1 cellular context compared by ENCODE assay signal in the genomic region with DNA sequence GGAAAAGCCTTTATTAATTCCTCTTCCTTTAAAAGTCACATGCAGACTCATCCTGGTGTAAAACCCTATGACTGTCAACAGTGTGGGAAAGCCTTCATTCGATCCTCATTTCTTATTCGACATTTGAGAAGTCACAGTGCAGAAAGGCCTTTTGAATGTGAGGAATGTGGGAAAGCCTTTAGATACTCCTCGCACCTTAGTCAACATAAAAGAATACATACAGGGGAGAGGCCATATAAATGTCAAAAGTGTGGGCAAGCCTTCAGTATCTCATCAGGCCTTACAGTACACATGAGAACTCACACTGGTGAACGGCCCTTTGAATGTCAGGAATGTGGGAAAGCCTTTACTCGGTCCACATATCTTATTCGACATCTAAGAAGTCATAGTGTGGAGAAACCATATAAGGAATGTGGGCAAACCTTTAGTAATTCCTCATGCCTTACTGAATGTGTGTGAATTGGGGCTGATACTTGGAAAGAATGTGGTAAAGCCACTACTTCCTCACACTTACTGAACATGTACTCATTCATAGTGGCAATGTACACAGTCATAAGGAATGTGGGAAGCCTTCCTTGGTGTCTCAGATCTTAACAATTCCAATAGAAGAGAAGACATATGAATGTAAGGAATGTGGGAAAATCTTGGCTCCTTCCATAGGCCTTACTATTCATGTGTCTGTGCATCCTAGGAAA.
TF ChIP-seq lines count a peak whose summit lies in the region.

No MANE protein-coding gene starts in this region.

TF ChIP-seq in IMR-90, 13 proteins besides CTCF, POLR2A, EP300 and RAD21 (continued from another document):
- TF ChIP-seq CEBPB (IDR thresholded peaks at IDR 0.05; ENCODE audit: low read depth, low read length) (no peak), RFX5 (IDR thresholded peaks at IDR 0.05; ENCODE audit: low read depth, low read length) (no peak), CHD1 (IDR thresholded peaks at IDR 0.05; ENCODE audit: low read depth, low read length) (no peak), FOS (IDR thresholded peaks at IDR 0.05; ENCODE audit: low read depth, low read length) (no peak), MXI1 (IDR thresholded peaks at IDR 0.05; ENCODE audit: borderline replicate concordance, low read depth, low read length) (no peak), SMC3 (IDR thresholded peaks at IDR 0.05; ENCODE audit: low read depth, low read length) (no peak), RCOR1 (IDR thresholded peaks at IDR 0.05; ENCODE audit: insufficient replicate concordance, low read length) (no peak), BHLHE40 (IDR thresholded peaks at IDR 0.05; ENCODE audit: low read depth, low read length) (no peak), MAZ (IDR thresholded peaks at IDR 0.05; ENCODE audit: borderline replicate concordance, low read depth, low read length) (no peak), NFE2L2 (IDR thresholded peaks at IDR 0.05; ENCODE audit: low read depth, low read length) (no peak), MAFK (IDR thresholded peaks at IDR 0.05; ENCODE audit: low read depth, low read length) (no peak)
